ENCODE assay signal across 2 cellular contexts in the genomic region with DNA sequence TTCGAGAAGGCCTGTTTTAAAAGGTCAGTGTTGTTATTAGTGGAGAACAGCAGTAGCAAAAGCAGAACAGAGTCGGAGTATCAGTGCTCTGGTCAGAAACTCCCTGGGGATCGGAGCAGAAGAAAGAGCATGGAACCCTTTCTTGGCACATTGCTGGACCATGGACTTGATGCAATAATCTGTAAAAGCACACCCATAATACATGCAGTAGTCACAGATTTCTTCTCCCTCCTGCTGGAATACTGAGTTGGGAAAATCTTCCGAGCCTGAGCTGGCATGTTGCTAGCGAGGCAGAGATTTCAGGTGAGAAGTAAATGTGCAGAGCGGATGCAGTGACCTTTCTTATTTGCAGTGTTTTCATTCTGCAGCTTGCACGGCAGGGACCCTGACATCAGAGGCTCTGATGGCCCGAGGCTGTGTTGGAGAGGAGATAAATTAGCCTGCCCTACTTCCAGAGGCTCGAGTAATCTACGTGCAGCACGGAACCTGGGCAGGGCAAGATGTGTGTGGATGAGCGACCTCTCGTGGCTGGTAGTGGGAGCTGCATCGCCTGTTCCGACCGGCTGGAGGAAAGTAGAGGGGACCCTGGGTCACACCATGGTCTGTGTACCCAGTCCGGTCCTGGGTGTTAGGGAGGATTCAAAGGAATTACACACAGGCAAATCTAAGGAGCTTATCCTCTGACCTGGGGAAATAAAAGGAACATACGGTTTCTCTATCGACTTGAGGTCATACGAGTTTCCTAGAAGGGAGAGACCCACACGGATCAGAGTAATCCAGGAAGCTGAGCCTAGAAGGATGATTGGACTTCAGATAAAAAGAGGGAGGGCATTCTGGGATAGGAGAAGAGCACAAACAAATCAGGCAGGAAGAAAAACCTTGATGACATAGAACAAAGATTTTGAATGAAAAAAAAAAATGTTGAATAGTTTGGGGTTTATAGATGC.
TF ChIP-seq lines count a peak whose summit lies in the region.

No MANE protein-coding gene starts in this region.

TF ChIP-seq in HEK293, 187 proteins besides CTCF, POLR2A, EP300 and RAD21 (continued from another document and continues in another):
- TF ChIP-seq SP7 (tag by site-specific recombination; IDR thresholded peaks at IDR 0.05): peak; percentile 88
- no peak for TF ChIP-seq ZNF830 (tag by site-specific recombination; IDR thresholded peaks at IDR 0.05; ENCODE audit: low read depth)
- TF ChIP-seq KLF8 (tag by site-specific recombination; IDR thresholded peaks at IDR 0.05): no peak
- peak; percentile 86 for TF ChIP-seq ZSCAN16 (tag by site-specific recombination; IDR thresholded peaks at IDR 0.05)
- no peak for TF ChIP-seq ZNF138 (tag by site-specific recombination; IDR thresholded peaks at IDR 0.05; ENCODE audit: borderline replicate concordance)
- TF ChIP-seq ZXDB (tag by site-specific recombination; IDR thresholded peaks at IDR 0.05): peak; percentile 90
- TF ChIP-seq ZNF19 (tag by site-specific recombination; IDR thresholded peaks at IDR 0.05; ENCODE audit: low read depth): 0 out of 2 replicates have a peak, but pooled peaks have one; percentile 48
- TF ChIP-seq ZNF426 (tag by site-specific recombination; IDR thresholded peaks at IDR 0.05): no peak
- TF ChIP-seq, protein P1, sequence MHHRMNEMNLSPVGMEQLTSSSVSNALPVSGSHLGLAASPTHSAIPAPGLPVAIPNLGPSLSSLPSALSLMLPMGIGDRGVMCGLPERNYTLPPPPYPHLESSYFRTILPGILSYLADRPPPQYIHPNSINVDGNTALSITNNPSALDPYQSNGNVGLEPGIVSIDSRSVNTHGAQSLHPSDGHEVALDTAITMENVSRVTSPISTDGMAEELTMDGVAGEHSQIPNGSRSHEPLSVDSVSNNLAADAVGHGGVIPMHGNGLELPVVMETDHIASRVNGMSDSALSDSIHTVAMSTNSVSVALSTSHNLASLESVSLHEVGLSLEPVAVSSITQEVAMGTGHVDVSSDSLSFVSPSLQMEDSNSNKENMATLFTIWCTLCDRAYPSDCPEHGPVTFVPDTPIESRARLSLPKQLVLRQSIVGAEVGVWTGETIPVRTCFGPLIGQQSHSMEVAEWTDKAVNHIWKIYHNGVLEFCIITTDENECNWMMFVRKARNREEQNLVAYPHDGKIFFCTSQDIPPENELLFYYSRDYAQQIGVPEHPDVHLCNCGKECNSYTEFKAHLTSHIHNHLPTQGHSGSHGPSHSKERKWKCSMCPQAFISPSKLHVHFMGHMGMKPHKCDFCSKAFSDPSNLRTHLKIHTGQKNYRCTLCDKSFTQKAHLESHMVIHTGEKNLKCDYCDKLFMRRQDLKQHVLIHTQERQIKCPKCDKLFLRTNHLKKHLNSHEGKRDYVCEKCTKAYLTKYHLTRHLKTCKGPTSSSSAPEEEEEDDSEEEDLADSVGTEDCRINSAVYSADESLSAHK (tag by site-specific recombination; IDR thresholded peaks at IDR 0.05): peak; percentile 68
- TF ChIP-seq, protein P2, sequence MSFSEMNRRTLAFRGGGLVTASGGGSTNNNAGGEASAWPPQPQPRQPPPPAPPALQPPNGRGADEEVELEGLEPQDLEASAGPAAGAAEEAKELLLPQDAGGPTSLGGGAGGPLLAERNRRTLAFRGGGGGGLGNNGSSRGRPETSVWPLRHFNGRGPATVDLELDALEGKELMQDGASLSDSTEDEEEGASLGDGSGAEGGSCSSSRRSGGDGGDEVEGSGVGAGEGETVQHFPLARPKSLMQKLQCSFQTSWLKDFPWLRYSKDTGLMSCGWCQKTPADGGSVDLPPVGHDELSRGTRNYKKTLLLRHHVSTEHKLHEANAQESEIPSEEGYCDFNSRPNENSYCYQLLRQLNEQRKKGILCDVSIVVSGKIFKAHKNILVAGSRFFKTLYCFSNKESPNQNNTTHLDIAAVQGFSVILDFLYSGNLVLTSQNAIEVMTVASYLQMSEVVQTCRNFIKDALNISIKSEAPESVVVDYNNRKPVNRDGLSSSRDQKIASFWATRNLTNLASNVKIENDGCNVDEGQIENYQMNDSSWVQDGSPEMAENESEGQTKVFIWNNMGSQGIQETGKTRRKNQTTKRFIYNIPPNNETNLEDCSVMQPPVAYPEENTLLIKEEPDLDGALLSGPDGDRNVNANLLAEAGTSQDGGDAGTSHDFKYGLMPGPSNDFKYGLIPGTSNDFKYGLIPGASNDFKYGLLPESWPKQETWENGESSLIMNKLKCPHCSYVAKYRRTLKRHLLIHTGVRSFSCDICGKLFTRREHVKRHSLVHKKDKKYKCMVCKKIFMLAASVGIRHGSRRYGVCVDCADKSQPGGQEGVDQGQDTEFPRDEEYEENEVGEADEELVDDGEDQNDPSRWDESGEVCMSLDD (tag by site-specific recombination; IDR thresholded peaks at IDR 0.05): 0 out of 2 replicates have a peak, but pooled peaks have one; percentile 26
- peak; percentile 73 for TF ChIP-seq ZNF366 (tag by site-specific recombination; conservative IDR thresholded peaks at IDR 0.05)
- TF ChIP-seq BCL11B (tag by site-specific recombination; IDR thresholded peaks at IDR 0.05; ENCODE audit: low read depth): no peak
- TF ChIP-seq ZNF391 (tag by site-specific recombination; IDR thresholded peaks at IDR 0.05; ENCODE audit: borderline replicate concordance, low read depth): peak; percentile 89; the same call in 1 of the 2 replicates
- no peak for TF ChIP-seq KLF16 (tag by site-specific recombination; IDR thresholded peaks at IDR 0.05)
- TF ChIP-seq ZBTB21 (tag by site-specific recombination; IDR thresholded peaks at IDR 0.05): peak; percentile 67; the same call in 1 of the 2 replicates
- no peak for TF ChIP-seq ZNF626 (tag by site-specific recombination; IDR thresholded peaks at IDR 0.05)
- peak; percentile 39; the same call in 1 of the 2 replicates for TF ChIP-seq ZBTB20 (tag by site-specific recombination; IDR thresholded peaks at IDR 0.05)
- peak; percentile 96 for TF ChIP-seq TRIM28 (IDR thresholded peaks at IDR 0.05; ENCODE audit: borderline replicate concordance, low read length)
- TF ChIP-seq KLF7 (tag by site-specific recombination; IDR thresholded peaks at IDR 0.05; ENCODE audit: borderline replicate concordance): no peak
- peak; percentile 94 for TF ChIP-seq GFI1B (tag by site-specific recombination; IDR thresholded peaks at IDR 0.05)
- no peak for TF ChIP-seq MZF1 (tag by site-specific recombination; IDR thresholded peaks at IDR 0.05; ENCODE audit: borderline replicate concordance)
- peak; percentile 97 for TF ChIP-seq ZNF2 (tag by site-specific recombination; IDR thresholded peaks at IDR 0.05)
- TF ChIP-seq, protein P3, sequence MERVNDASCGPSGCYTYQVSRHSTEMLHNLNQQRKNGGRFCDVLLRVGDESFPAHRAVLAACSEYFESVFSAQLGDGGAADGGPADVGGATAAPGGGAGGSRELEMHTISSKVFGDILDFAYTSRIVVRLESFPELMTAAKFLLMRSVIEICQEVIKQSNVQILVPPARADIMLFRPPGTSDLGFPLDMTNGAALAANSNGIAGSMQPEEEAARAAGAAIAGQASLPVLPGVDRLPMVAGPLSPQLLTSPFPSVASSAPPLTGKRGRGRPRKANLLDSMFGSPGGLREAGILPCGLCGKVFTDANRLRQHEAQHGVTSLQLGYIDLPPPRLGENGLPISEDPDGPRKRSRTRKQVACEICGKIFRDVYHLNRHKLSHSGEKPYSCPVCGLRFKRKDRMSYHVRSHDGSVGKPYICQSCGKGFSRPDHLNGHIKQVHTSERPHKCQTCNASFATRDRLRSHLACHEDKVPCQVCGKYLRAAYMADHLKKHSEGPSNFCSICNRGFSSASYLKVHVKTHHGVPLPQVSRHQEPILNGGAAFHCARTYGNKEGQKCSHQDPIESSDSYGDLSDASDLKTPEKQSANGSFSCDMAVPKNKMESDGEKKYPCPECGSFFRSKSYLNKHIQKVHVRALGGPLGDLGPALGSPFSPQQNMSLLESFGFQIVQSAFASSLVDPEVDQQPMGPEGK (tag by site-specific recombination; IDR thresholded peaks at IDR 0.05): 0 out of 2 replicates have a peak, but pooled peaks have one; percentile 29
- TF ChIP-seq ZIC2 (tag by site-specific recombination; IDR thresholded peaks at IDR 0.05): peak; percentile 61

TF ChIP-seq in K562, 482 proteins besides CTCF, POLR2A, EP300 and RAD21 (continued from another document and continues in another):
- TF ChIP-seq KLF16 (IDR thresholded peaks at IDR 0.05): peak; percentile 38; the same call in 1 of the 2 replicates
- TF ChIP-seq, protein P4, sequence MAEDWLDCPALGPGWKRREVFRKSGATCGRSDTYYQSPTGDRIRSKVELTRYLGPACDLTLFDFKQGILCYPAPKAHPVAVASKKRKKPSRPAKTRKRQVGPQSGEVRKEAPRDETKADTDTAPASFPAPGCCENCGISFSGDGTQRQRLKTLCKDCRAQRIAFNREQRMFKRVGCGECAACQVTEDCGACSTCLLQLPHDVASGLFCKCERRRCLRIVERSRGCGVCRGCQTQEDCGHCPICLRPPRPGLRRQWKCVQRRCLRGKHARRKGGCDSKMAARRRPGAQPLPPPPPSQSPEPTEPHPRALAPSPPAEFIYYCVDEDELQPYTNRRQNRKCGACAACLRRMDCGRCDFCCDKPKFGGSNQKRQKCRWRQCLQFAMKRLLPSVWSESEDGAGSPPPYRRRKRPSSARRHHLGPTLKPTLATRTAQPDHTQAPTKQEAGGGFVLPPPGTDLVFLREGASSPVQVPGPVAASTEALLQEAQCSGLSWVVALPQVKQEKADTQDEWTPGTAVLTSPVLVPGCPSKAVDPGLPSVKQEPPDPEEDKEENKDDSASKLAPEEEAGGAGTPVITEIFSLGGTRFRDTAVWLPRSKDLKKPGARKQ (CRISPR knock-in tag; IDR thresholded peaks at IDR 0.05): no peak
- TF ChIP-seq, protein P5, sequence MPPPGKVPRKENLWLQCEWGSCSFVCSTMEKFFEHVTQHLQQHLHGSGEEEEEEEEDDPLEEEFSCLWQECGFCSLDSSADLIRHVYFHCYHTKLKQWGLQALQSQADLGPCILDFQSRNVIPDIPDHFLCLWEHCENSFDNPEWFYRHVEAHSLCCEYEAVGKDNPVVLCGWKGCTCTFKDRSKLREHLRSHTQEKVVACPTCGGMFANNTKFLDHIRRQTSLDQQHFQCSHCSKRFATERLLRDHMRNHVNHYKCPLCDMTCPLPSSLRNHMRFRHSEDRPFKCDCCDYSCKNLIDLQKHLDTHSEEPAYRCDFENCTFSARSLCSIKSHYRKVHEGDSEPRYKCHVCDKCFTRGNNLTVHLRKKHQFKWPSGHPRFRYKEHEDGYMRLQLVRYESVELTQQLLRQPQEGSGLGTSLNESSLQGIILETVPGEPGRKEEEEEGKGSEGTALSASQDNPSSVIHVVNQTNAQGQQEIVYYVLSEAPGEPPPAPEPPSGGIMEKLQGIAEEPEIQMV (tag; conservative IDR thresholded peaks at IDR 0.05; ENCODE audit: low read depth): no peak
- peak; percentile 54; the same call in 1 of the 2 replicates for TF ChIP-seq CREM (IDR thresholded peaks at IDR 0.05; ENCODE audit: low read depth)
- TF ChIP-seq RB1 (IDR thresholded peaks at IDR 0.05; ENCODE audit: low read depth): peak; percentile 33; the same call in 1 of the 2 replicates
- TF ChIP-seq HNRNPLL (IDR thresholded peaks at IDR 0.05; ENCODE audit: low read depth, low read length, poor library complexity, severe bottlenecking): peak; percentile 53
- TF ChIP-seq, protein P6, sequence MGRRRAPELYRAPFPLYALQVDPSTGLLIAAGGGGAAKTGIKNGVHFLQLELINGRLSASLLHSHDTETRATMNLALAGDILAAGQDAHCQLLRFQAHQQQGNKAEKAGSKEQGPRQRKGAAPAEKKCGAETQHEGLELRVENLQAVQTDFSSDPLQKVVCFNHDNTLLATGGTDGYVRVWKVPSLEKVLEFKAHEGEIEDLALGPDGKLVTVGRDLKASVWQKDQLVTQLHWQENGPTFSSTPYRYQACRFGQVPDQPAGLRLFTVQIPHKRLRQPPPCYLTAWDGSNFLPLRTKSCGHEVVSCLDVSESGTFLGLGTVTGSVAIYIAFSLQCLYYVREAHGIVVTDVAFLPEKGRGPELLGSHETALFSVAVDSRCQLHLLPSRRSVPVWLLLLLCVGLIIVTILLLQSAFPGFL (CRISPR knock-in tag; IDR thresholded peaks at IDR 0.05): no peak
- 0 out of 2 replicates have a peak, but pooled peaks have one; percentile 41 for TF ChIP-seq ZNF24 (IDR thresholded peaks at IDR 0.05)
- TF ChIP-seq, protein P7, sequence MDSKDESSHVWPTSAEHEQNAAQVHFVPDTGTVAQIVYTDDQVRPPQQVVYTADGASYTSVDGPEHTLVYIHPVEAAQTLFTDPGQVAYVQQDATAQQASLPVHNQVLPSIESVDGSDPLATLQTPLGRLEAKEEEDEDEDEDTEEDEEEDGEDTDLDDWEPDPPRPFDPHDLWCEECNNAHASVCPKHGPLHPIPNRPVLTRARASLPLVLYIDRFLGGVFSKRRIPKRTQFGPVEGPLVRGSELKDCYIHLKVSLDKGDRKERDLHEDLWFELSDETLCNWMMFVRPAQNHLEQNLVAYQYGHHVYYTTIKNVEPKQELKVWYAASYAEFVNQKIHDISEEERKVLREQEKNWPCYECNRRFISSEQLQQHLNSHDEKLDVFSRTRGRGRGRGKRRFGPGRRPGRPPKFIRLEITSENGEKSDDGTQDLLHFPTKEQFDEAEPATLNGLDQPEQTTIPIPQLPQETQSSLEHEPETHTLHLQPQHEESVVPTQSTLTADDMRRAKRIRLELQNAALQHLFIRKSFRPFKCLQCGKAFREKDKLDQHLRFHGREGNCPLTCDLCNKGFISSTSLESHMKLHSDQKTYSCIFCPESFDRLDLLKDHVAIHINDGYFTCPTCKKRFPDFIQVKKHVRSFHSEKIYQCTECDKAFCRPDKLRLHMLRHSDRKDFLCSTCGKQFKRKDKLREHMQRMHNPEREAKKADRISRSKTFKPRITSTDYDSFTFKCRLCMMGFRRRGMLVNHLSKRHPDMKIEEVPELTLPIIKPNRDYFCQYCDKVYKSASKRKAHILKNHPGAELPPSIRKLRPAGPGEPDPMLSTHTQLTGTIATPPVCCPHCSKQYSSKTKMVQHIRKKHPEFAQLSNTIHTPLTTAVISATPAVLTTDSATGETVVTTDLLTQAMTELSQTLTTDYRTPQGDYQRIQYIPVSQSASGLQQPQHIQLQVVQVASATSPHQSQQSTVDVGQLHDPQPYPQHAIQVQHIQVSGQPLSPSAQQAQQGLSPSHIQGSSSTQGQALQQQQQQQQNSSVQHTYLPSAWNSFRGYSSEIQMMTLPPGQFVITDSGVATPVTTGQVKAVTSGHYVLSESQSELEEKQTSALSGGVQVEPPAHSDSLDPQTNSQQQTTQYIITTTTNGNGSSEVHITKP (IDR thresholded peaks at IDR 0.05; ENCODE audit: partially characterized antibody): peak; percentile 22
- peak in 1 of 2 experiments; percentile 67; a peak in 1 of 4 replicates for TF ChIP-seq RCOR1 (IDR thresholded peaks at IDR 0.05; ENCODE audit: borderline replicate concordance in 1 of 2, low read depth in 2 of 2, low read length in 2 of 2)
- TF ChIP-seq CTBP1 (IDR thresholded peaks at IDR 0.05; ENCODE audit: borderline replicate concordance): peak; percentile 52
- TF ChIP-seq, protein P8, sequence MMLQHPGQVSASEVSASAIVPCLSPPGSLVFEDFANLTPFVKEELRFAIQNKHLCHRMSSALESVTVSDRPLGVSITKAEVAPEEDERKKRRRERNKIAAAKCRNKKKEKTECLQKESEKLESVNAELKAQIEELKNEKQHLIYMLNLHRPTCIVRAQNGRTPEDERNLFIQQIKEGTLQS (IDR thresholded peaks at IDR 0.05): no peak
- TF ChIP-seq, protein P8 (CRISPR knock-in tag; conservative IDR thresholded peaks at IDR 0.05): 0 out of 2 replicates have a peak, but pooled peaks have one; percentile 58
- no peak for TF ChIP-seq ZNF274 (IDR thresholded peaks at IDR 0.05; ENCODE audit: borderline replicate concordance, low read depth, low read length)
- 0 out of 2 replicates have a peak, but pooled peaks have one; percentile 16 for TF ChIP-seq BHLHE40 (IDR thresholded peaks at IDR 0.05; ENCODE audit: low read length)
- TF ChIP-seq JUNB (CRISPR knock-in tag; conservative IDR thresholded peaks at IDR 0.05): no peak
